ENCODE assay signal across 4 cellular contexts in the genomic region with DNA sequence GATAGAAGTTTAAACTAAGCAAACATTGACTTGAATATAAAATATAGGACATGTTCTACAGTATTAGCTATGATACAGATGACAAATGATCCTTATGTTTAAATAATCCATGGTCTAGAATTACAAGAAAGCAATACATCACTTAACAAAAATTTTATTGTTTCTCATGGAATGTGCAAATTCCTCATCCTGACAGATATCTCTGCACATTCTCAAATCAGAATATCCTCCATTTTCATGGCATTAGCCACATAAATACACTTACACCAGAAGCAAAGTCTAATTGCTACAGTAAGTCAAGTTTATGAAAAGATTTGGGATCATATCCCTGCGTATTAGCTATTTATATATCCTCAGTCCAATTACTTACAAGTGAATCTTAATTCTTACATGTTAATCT.
"Had no signal": no experiment of that assay in that cellular context is flagged by ENCODE, and none has a peak within 500 bp of the region (broad histone marks: within the 10 kb centered on the region; RNA-seq: fewer than 3 reads in every experiment).

No MANE protein-coding gene starts in this region.

- H3K4me2 ChIP-seq: GM23338 had no signal

- H3K9me3 Mint-ChIP-seq: GM23338, H9 had no signal

- H3K4me3 ChIP-seq: GM23338 had no signal

- DNase-seq: H9, HCEC 1CT, IMR-90 had no signal

- H3K4me3 Mint-ChIP-seq: GM23338, H9 had no signal

- H2AFZ ChIP-seq: GM23338 had no signal
